In the genomic region with DNA sequence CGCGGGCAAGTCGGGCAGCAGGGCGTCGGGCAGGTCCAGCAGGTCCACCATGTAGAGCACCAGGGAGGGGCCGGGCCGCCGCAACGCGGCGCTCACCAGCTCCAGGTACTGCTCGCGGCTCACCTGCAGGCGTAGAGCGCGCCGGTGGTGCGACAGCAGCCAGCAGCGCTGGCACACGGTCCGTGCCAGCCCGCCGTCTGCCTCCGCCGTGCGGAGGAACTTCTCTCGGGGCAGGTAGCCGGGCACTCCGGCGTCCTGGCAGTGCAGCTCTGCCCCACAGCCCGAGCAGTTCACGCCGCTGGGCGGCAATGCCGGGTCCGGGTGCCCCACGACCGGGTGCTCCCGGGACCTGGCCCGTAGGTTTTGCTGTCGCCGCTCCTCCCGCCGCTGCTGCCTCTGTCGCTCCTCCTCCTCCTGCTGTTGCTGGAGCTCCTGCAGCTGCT, we compare ENCODE assay signal across 8 cellular contexts. TPM values are rescaled to one million over a fixed set of nuclear protein-coding genes. Genes with fewer than 3 reads are reported as not detected.
A peak's percentile ranks its signal among the peaks of the same experiment; 100 is the strongest.
DNase-seq lines count a peak whose midpoint lies in the region; ATAC-seq and TF ChIP-seq lines count a peak whose summit lies in the region.

No MANE protein-coding gene starts in this region.

- peak; percentile 28 for ATAC-seq in HG02642 (IDR thresholded peaks at IDR 0.05; ENCODE audit: poor library complexity, unreplicated experiment)

- peak; percentile 11 for DNase-seq in NCI-H1694 (lab: John Stamatoyannopoulos, UW)
- DNase-seq in NCI-H1694 treated with DMSO at 0.1 percent for 48 hours (lab: John Stamatoyannopoulos, UW) = no peak
- DNase-seq in NCI-H526 treated with DMSO at 0.1 percent for 48 hours (lab: John Stamatoyannopoulos, UW) = peak; percentile 26
- DNase-seq in activated effector memory CD4-positive, alpha-beta T cell treated with anti-CD3 and anti-CD28 coated beads, Interleukin-2, amount 50 U/mL, for 16 hours = peak; percentile 86
- DNase-seq in cardiac septum (ENCODE audit: low spot score) = peak; percentile 84
- no peak for DNase-seq in retinal pigment epithelial cell (ENCODE audit: low read depth)
- DNase-seq in DMS114 treated with DMSO at 0.1 percent for 48 hours (lab: John Stamatoyannopoulos, UW; ENCODE audit: unreplicated experiment) = no peak

- peak; percentile 13 for TF ChIP-seq CTCF in retinal pigment epithelial cell (conservative IDR thresholded peaks at IDR 0.05; ENCODE audit: low read depth, low read length)

- peak overlapping the region; percentile 81 for H3K4me3 ChIP-seq in retinal pigment epithelial cell (ENCODE audit: low read length)

- intact Hi-C loops in cardiac septum (cut with DNase I) = loop anchor here (1.0 to 5.0 kb wide), 2 partner anchors 68 to 125 kb away; no protein-coding TSS in a partner anchor

RNA-seq across cellular contexts. Expression of gene NOA1, which starts 0.5 kb away (rescaled TPM):
- total RNA-seq in cardiac septum = 8.4 TPM

RNA-seq across cellular contexts. Expression of gene POLR2B, which starts 1.8 kb away (rescaled TPM):
- total RNA-seq in cardiac septum = 78.3 TPM

Comparison
In these comparisons a context has a peak if more than half of its experiments do, and no peak if none do; other contexts are left out.
1. DNase-seq: peak in NCI-H1694 (single experiment), NCI-H526 treated with DMSO at 0.1 percent for 48 hours (single experiment), activated effector memory CD4-positive, alpha-beta T cell treated with anti-CD3 and anti-CD28 coated beads, Interleukin-2, amount 50 U/mL, for 16 hours (single experiment) and cardiac septum (single experiment); none in NCI-H1694 treated with DMSO at 0.1 percent for 48 hours (single experiment), retinal pigment epithelial cell (single experiment) and DMS114 treated with DMSO at 0.1 percent for 48 hours (single experiment).